In the genomic region with DNA sequence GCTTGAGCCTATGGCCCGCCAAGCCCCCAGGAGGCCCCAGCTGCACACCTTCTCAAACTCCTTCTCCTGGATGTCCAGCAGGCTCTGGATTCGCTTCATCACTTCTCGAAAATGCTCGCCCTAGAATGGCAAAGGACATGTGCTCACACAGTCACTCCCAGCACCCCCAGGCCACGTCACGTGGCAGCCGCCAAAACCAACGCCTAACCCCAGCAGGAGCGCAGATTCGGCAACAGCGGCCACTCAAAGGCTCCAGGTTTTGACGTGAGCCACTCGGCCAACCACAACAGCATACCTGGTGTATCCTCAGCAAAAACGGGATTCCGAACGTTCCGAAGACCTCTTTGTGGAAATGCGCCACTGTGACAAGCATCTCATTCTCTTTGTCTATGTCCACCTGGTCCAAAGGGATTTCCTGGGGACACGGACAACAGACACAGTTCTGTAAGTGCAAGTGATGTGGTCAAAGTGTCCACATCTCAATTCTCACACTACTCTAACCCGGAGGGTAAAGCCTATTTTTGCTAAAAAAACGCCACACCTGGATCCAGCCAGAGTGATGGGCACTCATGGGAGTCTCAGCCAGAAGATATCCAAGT, we compare ENCODE assay signal across 19 cellular contexts. TPM values are rescaled to one million over a fixed set of nuclear protein-coding genes. Genes with fewer than 3 reads are reported as not detected.
"Had no signal": no experiment of that assay in that cellular context is flagged by ENCODE, and none has a peak within 500 bp of the region (broad histone marks: within the 10 kb centered on the region; RNA-seq: fewer than 3 reads in every experiment).

No MANE protein-coding gene starts in this region.

- H3K27ac ChIP-seq: testis had no signal

- H3K9ac ChIP-seq: SK-N-SH had no signal

- H3K27me3 ChIP-seq: testis had no signal

- DNase-seq: activated CD4-positive, alpha-beta T cell treated with anti-CD3 and anti-CD28 coated beads, Interleukin-2, amount 10 ng/mL, durations not matched to agents 7 days and 5 days; activated gamma-delta T cell; activated T-cell treated with anti-CD3 and anti-CD28 coated beads, Interleukin-2, amount 50 U/mL, for 1 hour; cerebellar nuclear complex; dermis blood vessel endothelial cell; endodermal cell; hippocampal formation; SK-N-SH; stimulated activated CD4-positive, alpha-beta T cell treated with anti-CD3 and anti-CD28 coated beads, Interleukin-4, amount 100 ng/mL, for 1 hour; stimulated activated CD8-positive, alpha-beta memory T cell treated with anti-CD3 and anti-CD28 coated beads, Interleukin-4, amount 100 ng/mL, for 48 hours; stimulated activated naive CD8-positive, alpha-beta T cell treated with anti-CD3 and anti-CD28 coated beads, Interleukin-15, amount 100 ng/mL, for 72 hours; testis had no signal

- FAIRE-seq: urothelium cell line had no signal

- H3K9me3 ChIP-seq: SK-N-SH, testis had no signal

- H3K4me3 ChIP-seq: testis had no signal

- H3K4me2 ChIP-seq: SK-N-SH had no signal

- ATAC-seq: stimulated activated naive CD8-positive, alpha-beta T cell treated with anti-CD3 and anti-CD28 coated beads, Interleukin-15, amount 100 ng/mL, for 72 hours; WTC11 had no signal

RNA-seq across cellular contexts. Expression of gene LITAFD, which starts 12.7 kb away (rescaled TPM):
- total RNA-seq: activated CD4-positive, alpha-beta T cell treated with anti-CD3 and anti-CD28 coated beads, Interleukin-2, amount 10 ng/mL, durations not matched to agents 7 days and 5 days; dermis blood vessel endothelial cell; endodermal cell; lung microvascular endothelial cell; mucosa of gallbladder; osteoblast; WTC11 had no signal
- polyA plus RNA-seq: adipose tissue, esophagus, SK-N-SH had no signal
